Comparison of ENCODE assay signal across 8 cellular contexts in genomic region chr9:128068656-128069221, GRCh38. TPM values are rescaled to one million over a fixed set of nuclear protein-coding genes. Genes with fewer than 3 reads are reported as not detected.
A peak's percentile ranks its signal among the peaks of the same experiment; 100 is the strongest.
DNase-seq lines count a peak whose midpoint lies in the region; ATAC-seq and TF ChIP-seq lines count a peak whose summit lies in the region.

No MANE protein-coding gene starts in this region.

- peaks cover 42% of the 10 kb centered on the region for H3K4me1 Mint-ChIP-seq in WTC11

- H3K9ac ChIP-seq in iPS-18a (ENCODE audit: low read length): peak overlapping the region; percentile 38

- H3K36me3 ChIP-seq in iPS-18a (ENCODE audit: control insufficient read depth, low read depth, low read length) (no peaks in the 10 kb centered on the region), stomach (peaks cover 0 to under 1% (median under 1%) of the 10 kb centered on the region in 4 donors)

- H3K4me3 Mint-ChIP-seq in WTC11: peak overlapping the region; percentile 85

- H3K36me3 Mint-ChIP-seq in WTC11: no peaks in the 10 kb centered on the region; the same call in 1 of the 2 replicates

- TF ChIP-seq CTCF in WTC11 (IDR thresholded peaks at IDR 0.05) (no peak), stomach (IDR thresholded peaks at IDR 0.05) (no peak)

- no peaks in the 10 kb centered on the region for H3K27me3 Mint-ChIP-seq in WTC11 (ENCODE audit: low read depth)

- H3K27ac Mint-ChIP-seq in WTC11: peak overlapping the region; percentile 67

- TF ChIP-seq EP300 in stomach (IDR thresholded peaks at IDR 0.05): no peak

- H3K4me3 ChIP-seq in iPS-18a (ENCODE audit: low read length) (peak overlapping the region; percentile 68), stomach (peak overlapping the region; percentile 77 to 99 (median 94))

- H3K9me3 Mint-ChIP-seq in WTC11: no peaks in the 10 kb centered on the region

- H3K27me3 ChIP-seq in iPS-18a (ENCODE audit: control insufficient read depth, insufficient read depth, low read length) (no peaks in the 10 kb centered on the region), stomach (no peaks in the 10 kb centered on the region)

- POLR2A ChIA-PET in WTC11 (lab: Charles Lee): interaction anchor here (1.5 to 2.2 kb wide), 4 partner anchors 23 to 33 kb away, joined by 4 to 7 read pairs (median 6); no protein-coding TSS in a partner anchor

- intact Hi-C loops in stomach (cut with DNase I; ENCODE audit: low total_unique reads): no loop called here

- H3K9me3 ChIP-seq in iPS-18a (ENCODE audit: control insufficient read depth, low read depth, low read length) (no peaks in the 10 kb centered on the region), stomach (no peaks in the 10 kb centered on the region)

- TF ChIP-seq POLR2A in stomach (IDR thresholded peaks at IDR 0.05): no peak

- ATAC-seq in WTC11 (no peak), GM21526 (IDR thresholded peaks at IDR 0.05; ENCODE audit: low FRiP score, unreplicated experiment) (no peak)

- CTCF ChIA-PET in WTC11 (lab: Charles Lee): interaction anchor here (1.5 to 3.5 kb wide), 5 partner anchors 13 to 126 kb away, joined by 4 to 31 read pairs (median 19); no protein-coding TSS in a partner anchor

- DNase-seq in stimulated activated CD4-positive, alpha-beta T cell treated with anti-CD3 and anti-CD28 coated beads, Interleukin-15, amount 100 ng/mL, for 24 hours: peak; percentile 39
- DNase-seq in stimulated activated CD4-positive, alpha-beta T cell treated with anti-CD3 and anti-CD28 coated beads, Interleukin-1b, Interleukin-23, amount 100 ng/mL, for 48 hours: no peak
- DNase-seq in WTC11 (ENCODE audit: low spot score): no peak
- DNase-seq in stomach: no peak
- no peak for DNase-seq in retina
- no peak for DNase-seq in NCI-H2081 (lab: John Stamatoyannopoulos, UW)

- WGBS in stomach, 5 donors: 3 to 5% (median 4%) methylated on average over 16 to 17 of the region's 17 CpGs

- H3K27ac ChIP-seq in iPS-18a (ENCODE audit: low read length) (no peak overlapping the region), stomach (peak overlapping the region; percentile 85 to 99 (median 95))

- H3K4me1 ChIP-seq in iPS-18a (ENCODE audit: control insufficient read depth, low read depth, low read length): peaks cover 21% of the 10 kb centered on the region
- peaks cover 37 to 79% (median 67%) of the 10 kb centered on the region in 4 donors for H3K4me1 ChIP-seq in stomach

TF ChIP-seq in WTC11, 78 proteins besides CTCF, POLR2A, EP300 and RAD21:
- TF ChIP-seq FOXP1 (CRISPR knock-in tag; IDR thresholded peaks at IDR 0.05; ENCODE audit: borderline replicate concordance) (no peak), ATF1 (CRISPR knock-in tag; IDR thresholded peaks at IDR 0.05) (no peak), HMGXB4 (CRISPR knock-in tag; IDR thresholded peaks at IDR 0.05) (no peak), NFE2L1 (CRISPR knock-in tag; IDR thresholded peaks at IDR 0.05) (no peak), FOXK1 (CRISPR knock-in tag; IDR thresholded peaks at IDR 0.05) (no peak), SOX15 (CRISPR knock-in tag; IDR thresholded peaks at IDR 0.05) (no peak), ESRRA (CRISPR knock-in tag; IDR thresholded peaks at IDR 0.05; ENCODE audit: borderline replicate concordance) (no peak), ETV6 (CRISPR knock-in tag; IDR thresholded peaks at IDR 0.05) (no peak), CREB1 (CRISPR knock-in tag; IDR thresholded peaks at IDR 0.05) (no peak)

RNA-seq across cellular contexts. Expression of gene SLC25A25, which starts 0.7 kb away (rescaled TPM):
- total RNA-seq in WTC11 (2021) (15.2 to 17.4 TPM (median 15.2 TPM) in 3 replicates), stomach (10 to 100 TPM; 12.3 to 37.1 (median 32.6) TPM)
- 1 to 10 TPM; 7.9 to 9.2 (median 8.1) TPM for polyA plus RNA-seq in stomach

RNA-seq across cellular contexts. Expression of gene NAIF1, which starts 1.6 kb away (rescaled TPM):
- 11.9 to 13.4 TPM (median 12.4 TPM) in 3 replicates for total RNA-seq in WTC11 (2021)
- 10 to 100 TPM in 2 of 5 donors, 1 to 10 TPM in 3; 1.8 to 40.3 (median 6.7) TPM for total RNA-seq in stomach
- 10 to 100 TPM in 1 of 3 donors, 1 to 10 TPM in 2; 7.0 to 10.3 (median 8.7) TPM for polyA plus RNA-seq in stomach

RNA-seq across cellular contexts. Expression of gene PTGES2, which starts 58.8 kb away (rescaled TPM):
- total RNA-seq in WTC11 (2021) (96.2 to 118 TPM (median 98.4 TPM) in 3 replicates), stomach (100 to 1,000 TPM in 3 of 5 donors, 10 to 100 TPM in 2; 47.2 to 570 (median 125) TPM)
- polyA plus RNA-seq in stomach: 10 to 100 TPM; 50.1 to 69.9 (median 58.3) TPM
